Comparison of ENCODE assay signal across 10 cellular contexts in genomic region chr9:121567142-121568100, GRCh38.
DNase-seq lines count a peak whose midpoint lies in the region; ATAC-seq lines count a peak whose summit lies in the region.
"Had no signal": no experiment of that assay in that cellular context is flagged by ENCODE, and none has a peak within 500 bp of the region (broad histone marks: within the 10 kb centered on the region; RNA-seq: fewer than 3 reads in every experiment).

No MANE protein-coding gene starts in this region.

- H2BK5ac ChIP-seq in trophoblast cell (ENCODE audit: low read depth, low read length, poor library complexity): peak overlapping the region; percentile 17

- no peaks in the 10 kb centered on the region for H3K4me1 Mint-ChIP-seq in activated T-cell treated with anti-CD3 and anti-CD28 coated beads, Interleukin-2, amount 50 U/mL, for 4 hours (ENCODE audit: low read depth)
- H3K4me1 Mint-ChIP-seq: central memory CD8-positive, alpha-beta T cell had no signal

- no peak overlapping the region for H2AFZ ChIP-seq in trophoblast cell (ENCODE audit: insufficient read depth, low read length, poor library complexity)

- no peak overlapping the region for H3K18ac ChIP-seq in trophoblast cell (ENCODE audit: low read length)

- H2AK5ac ChIP-seq in trophoblast cell (ENCODE audit: low read length): no peak overlapping the region

- H2BK12ac ChIP-seq in trophoblast cell (ENCODE audit: low read length): no peak overlapping the region

- peak overlapping the region; percentile 13 for H4K8ac ChIP-seq in trophoblast cell (ENCODE audit: low read depth, low read length)

- H3K14ac ChIP-seq in trophoblast cell (ENCODE audit: low read length): no peak overlapping the region

- no peaks in the 10 kb centered on the region for H3K27me3 ChIP-seq in trophoblast cell (ENCODE audit: insufficient read depth, low read length)

- intact Hi-C loops in Right ventricle myocardium superior (cut with DNase I): no loop called here

- H3K79me2 ChIP-seq in trophoblast cell (ENCODE audit: control insufficient read depth, insufficient read depth, low read length, poor library complexity): no peaks in the 10 kb centered on the region

- peaks cover 0 to 2% of the 10 kb centered on the region in 2 experiments for H3K4me1 ChIP-seq in trophoblast cell (ENCODE audit: control insufficient read depth in 1 of 2, insufficient read depth in 2 of 2, low read length in 2 of 2)

- H3K4me3 ChIP-seq in trophoblast cell (ENCODE audit: low read depth, low read length): no peak overlapping the region

- ATAC-seq in Right ventricle myocardium superior (ENCODE audit: poor library complexity) (peak; percentile 74), GM21576 (IDR thresholded peaks at IDR 0.05; ENCODE audit: unreplicated experiment) (no peak), HG03095 (IDR thresholded peaks at IDR 0.05; ENCODE audit: unreplicated experiment) (no peak)
- no peak for ATAC-seq in activated T-cell treated with anti-CD3 and anti-CD28 coated beads, Interleukin-2, amount 50 U/mL, for 4 hours

- H3K27ac ChIP-seq in angular gyrus (ENCODE audit: low read depth, low read length) (peak overlapping the region; percentile 78), trophoblast cell (ENCODE audit: low read depth, low read length) (no peak overlapping the region)

- no peak overlapping the region for H3K4me3 Mint-ChIP-seq in activated T-cell treated with anti-CD3 and anti-CD28 coated beads, Interleukin-2, amount 50 U/mL, for 4 hours
- H3K4me3 Mint-ChIP-seq: central memory CD8-positive, alpha-beta T cell had no signal

- H4K12ac ChIP-seq in trophoblast cell (ENCODE audit: low read depth, low read length): no peak overlapping the region

- DNase-seq in AG08396 (ENCODE audit: low spot score) (peak; percentile 53), Right ventricle myocardium superior (no peak), trophoblast cell (no peak), NOMO-1 treated with DMSO at 0.1 percent for 48 hours (lab: John Stamatoyannopoulos, UW; ENCODE audit: unreplicated experiment) (no peak)
- no peak for DNase-seq in activated T-cell treated with anti-CD3 and anti-CD28 coated beads, Interleukin-2, amount 50 U/mL, for 4 hours
- DNase-seq: KBM-7 had no signal

- no peaks in the 10 kb centered on the region for H3K36me3 ChIP-seq in trophoblast cell (ENCODE audit: control insufficient read depth in 1 of 2, insufficient read depth in 2 of 2, low read length in 2 of 2)

- no peak overlapping the region for H3K4me2 ChIP-seq in trophoblast cell (ENCODE audit: low read length)

- no peaks in the 10 kb centered on the region for H3K9me3 ChIP-seq in trophoblast cell (ENCODE audit: insufficient read depth, low read depth, low read length)

- no CpG with 5 or more reads among the region's 25 CpGs for WGBS in trophoblast cell (ENCODE audit: extremely low coverage, insufficient coverage, insufficient read length)

- H3K23ac ChIP-seq in trophoblast cell (ENCODE audit: low read length): no peak overlapping the region

- no peaks in the 10 kb centered on the region for H3K36me3 Mint-ChIP-seq in activated T-cell treated with anti-CD3 and anti-CD28 coated beads, Interleukin-2, amount 50 U/mL, for 4 hours (ENCODE audit: insufficient read depth)

- no peak overlapping the region for H2BK120ac ChIP-seq in trophoblast cell (ENCODE audit: insufficient read depth, low read length, poor library complexity)

- H3K9me3 Mint-ChIP-seq in activated T-cell treated with anti-CD3 and anti-CD28 coated beads, Interleukin-2, amount 50 U/mL, for 4 hours: no peaks in the 10 kb centered on the region
- H3K9me3 Mint-ChIP-seq: central memory CD8-positive, alpha-beta T cell had no signal

- no peak overlapping the region for H4K91ac ChIP-seq in trophoblast cell (ENCODE audit: low read depth, low read length)

- no peak overlapping the region for H3K4ac ChIP-seq in trophoblast cell (ENCODE audit: low read depth, low read length)

- H3K79me1 ChIP-seq in trophoblast cell (ENCODE audit: low read length): no peaks in the 10 kb centered on the region

- H3K27me3 Mint-ChIP-seq in activated T-cell treated with anti-CD3 and anti-CD28 coated beads, Interleukin-2, amount 50 U/mL, for 4 hours (ENCODE audit: low read depth): peaks cover 18% of the 10 kb centered on the region

- H3K9ac ChIP-seq in trophoblast cell (ENCODE audit: low read length): no peak overlapping the region
